21 cellular contexts compared by ENCODE assay signal in the genomic region with DNA sequence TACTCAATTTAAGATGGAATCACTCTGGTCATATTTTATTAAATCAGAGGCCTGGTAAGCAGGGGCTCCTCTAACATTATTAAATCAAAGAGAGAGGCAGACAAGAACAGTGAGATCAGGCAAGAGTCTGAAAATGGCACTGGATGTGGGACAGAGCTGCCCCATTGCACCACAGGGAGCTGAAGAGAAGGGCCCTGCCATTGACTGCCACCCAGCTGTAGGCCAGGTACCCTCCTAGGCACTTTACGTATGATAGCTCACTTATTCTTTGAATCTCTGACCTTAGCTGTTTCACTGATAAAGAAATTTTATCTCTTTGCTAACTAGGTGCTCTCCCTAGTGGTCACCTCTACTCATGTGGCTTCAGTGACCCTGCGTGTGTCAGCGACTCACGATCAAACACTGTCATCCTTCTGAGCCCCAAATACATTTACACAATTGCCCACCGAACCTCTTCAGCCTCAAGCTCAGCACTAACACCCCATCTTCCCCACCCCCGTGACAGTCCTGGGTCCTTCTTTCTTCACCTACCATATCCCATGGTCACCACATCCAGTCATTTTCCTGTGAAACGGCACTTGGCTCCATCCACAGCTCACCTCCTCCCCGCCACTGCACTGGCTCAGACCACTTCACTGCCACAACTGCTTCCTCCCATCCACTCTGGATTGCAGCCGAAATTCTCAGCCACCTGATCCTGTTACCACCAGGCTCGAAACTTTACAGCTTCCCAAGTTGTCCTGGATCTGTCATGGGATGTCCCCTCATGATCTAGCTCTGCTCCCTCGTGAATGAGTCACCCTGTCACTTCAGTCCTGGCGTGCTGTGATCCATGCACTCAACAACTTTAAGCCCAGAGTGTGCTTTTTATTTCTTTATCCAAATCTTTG.
"Had no signal": no experiment of that assay in that cellular context is flagged by ENCODE, and none has a peak within 500 bp of the region (broad histone marks: within the 10 kb centered on the region; RNA-seq: fewer than 3 reads in every experiment).

No MANE protein-coding gene starts in this region.

- H3K9me3 Mint-ChIP-seq: activated CD4-positive, alpha-beta T cell treated with anti-CD3 and anti-CD28 coated beads, Interleukin-2, amount 10 ng/mL, durations not matched to agents 24 days and 14 days had no signal

- H3K27me3 ChIP-seq: brain microvascular endothelial cell, esophagus squamous epithelium, sigmoid colon, tibial artery had no signal

- H3K36me3 Mint-ChIP-seq: activated naive CD4-positive, alpha-beta T cell treated with anti-CD3 and anti-CD28 coated beads, Interleukin-2, amount 10 ng/mL, durations not matched to agents 7 days and 5 days had no signal

- ATAC-seq: activated CD8-positive, alpha-beta T cell treated with anti-CD3 and anti-CD28 coated beads for 36 hours; activated naive CD8-positive, alpha-beta T cell treated with anti-CD3 and anti-CD28 coated beads, Interleukin-2, amount 50 U/mL, for 24 hours; left lobe of liver had no signal

- H3K27ac Mint-ChIP-seq: activated CD4-positive, alpha-beta T cell treated with anti-CD3 and anti-CD28 coated beads, Interleukin-2, amount 10 ng/mL, durations not matched to agents 24 days and 14 days; activated CD8-positive, alpha-beta T cell treated with anti-CD3 and anti-CD28 coated beads for 36 hours; activated naive CD4-positive, alpha-beta T cell treated with anti-CD3 and anti-CD28 coated beads, Interleukin-2, amount 10 ng/mL, durations not matched to agents 7 days and 5 days; activated naive CD8-positive, alpha-beta T cell treated with anti-CD3 and anti-CD28 coated beads, Interleukin-2, amount 50 U/mL, for 24 hours; activated T-cell treated with anti-CD3 and anti-CD28 coated beads, Interleukin-2, amount 50 U/mL, for 24 hours; T-helper 1 cell treated with Interleukin-12 subunit alpha and Interleukin-12 subunit beta and Interleukin-4 antibody, amounts not matched to agents 30 μg/mL and 1 μg/mL, for 36 hours had no signal

- H3K27me3 Mint-ChIP-seq: activated CD8-positive, alpha-beta T cell treated with anti-CD3 and anti-CD28 coated beads for 36 hours; activated naive CD8-positive, alpha-beta T cell treated with anti-CD3 and anti-CD28 coated beads, Interleukin-2, amount 50 U/mL, for 24 hours; activated T-cell treated with anti-CD3 and anti-CD28 coated beads, Interleukin-2, amount 50 U/mL, for 24 hours had no signal

- DNase-seq: activated CD4-positive, alpha-beta T cell treated with anti-CD3 and anti-CD28 coated beads, Interleukin-2, amount 10 ng/mL, durations not matched to agents 24 days and 14 days; activated CD8-positive, alpha-beta T cell treated with anti-CD3 and anti-CD28 coated beads for 36 hours; activated effector memory CD4-positive, alpha-beta T cell treated with Interleukin-2 at 50 U/mL for 16 hours; activated naive CD4-positive, alpha-beta T cell treated with anti-CD3 and anti-CD28 coated beads, Interleukin-2, amount 10 ng/mL, durations not matched to agents 7 days and 5 days; activated naive CD8-positive, alpha-beta T cell treated with anti-CD3 and anti-CD28 coated beads, Interleukin-2, amount 50 U/mL, for 24 hours; activated T-cell treated with anti-CD3 and anti-CD28 coated beads, Interleukin-2, amount 50 U/mL, for 24 hours; anterior cingulate cortex; brain microvascular endothelial cell; esophagus squamous epithelium; hippocampal formation; islet precursor cell; sigmoid colon; stimulated activated CD4-positive, alpha-beta T cell treated with anti-CD3 and anti-CD28 coated beads, Interleukin-12 subunit alpha, Interleukin-12 subunit beta, amount 100 ng/mL, for 4 hours; stimulated activated CD4-positive, alpha-beta T cell treated with anti-CD3 and anti-CD28 coated beads, Interleukin-1b, Interleukin-23, amount 100 ng/mL, for 48 hours; stimulated activated CD8-positive, alpha-beta memory T cell treated with anti-CD3 and anti-CD28 coated beads, Interleukin-4, amount 100 ng/mL, for 48 hours; stimulated activated naive CD4-positive, alpha-beta T cell treated with Interleukin-2 at 50 U/mL for 16 hours; tibial artery had no signal

- H3K4me1 Mint-ChIP-seq: activated CD4-positive, alpha-beta T cell treated with anti-CD3 and anti-CD28 coated beads, Interleukin-2, amount 10 ng/mL, durations not matched to agents 24 days and 14 days; activated naive CD4-positive, alpha-beta T cell treated with anti-CD3 and anti-CD28 coated beads, Interleukin-2, amount 10 ng/mL, durations not matched to agents 7 days and 5 days; activated naive CD8-positive, alpha-beta T cell treated with anti-CD3 and anti-CD28 coated beads, Interleukin-2, amount 50 U/mL, for 24 hours; central memory CD8-positive, alpha-beta T cell had no signal

- H3K4me1 ChIP-seq: esophagus squamous epithelium, sigmoid colon, tibial artery had no signal

- H3K4me3 ChIP-seq: coronary artery, esophagus squamous epithelium, sigmoid colon, tibial artery had no signal

- H3K4me3 Mint-ChIP-seq: activated CD4-positive, alpha-beta T cell treated with anti-CD3 and anti-CD28 coated beads, Interleukin-2, amount 10 ng/mL, durations not matched to agents 24 days and 14 days; activated CD8-positive, alpha-beta T cell treated with anti-CD3 and anti-CD28 coated beads for 36 hours; activated naive CD4-positive, alpha-beta T cell treated with anti-CD3 and anti-CD28 coated beads, Interleukin-2, amount 10 ng/mL, durations not matched to agents 7 days and 5 days; activated naive CD8-positive, alpha-beta T cell treated with anti-CD3 and anti-CD28 coated beads, Interleukin-2, amount 50 U/mL, for 24 hours; activated T-cell treated with anti-CD3 and anti-CD28 coated beads, Interleukin-2, amount 50 U/mL, for 24 hours; central memory CD8-positive, alpha-beta T cell; T-helper 1 cell treated with Interleukin-12 subunit alpha and Interleukin-12 subunit beta and Interleukin-4 antibody, amounts not matched to agents 30 μg/mL and 1 μg/mL, for 36 hours had no signal

- H3K27ac ChIP-seq: brain microvascular endothelial cell, coronary artery, esophagus squamous epithelium, sigmoid colon, tibial artery had no signal

- H3K36me3 ChIP-seq: brain microvascular endothelial cell, esophagus squamous epithelium, sigmoid colon, tibial artery had no signal
